1 cellular context compared by ENCODE assay signal in the genomic region with DNA sequence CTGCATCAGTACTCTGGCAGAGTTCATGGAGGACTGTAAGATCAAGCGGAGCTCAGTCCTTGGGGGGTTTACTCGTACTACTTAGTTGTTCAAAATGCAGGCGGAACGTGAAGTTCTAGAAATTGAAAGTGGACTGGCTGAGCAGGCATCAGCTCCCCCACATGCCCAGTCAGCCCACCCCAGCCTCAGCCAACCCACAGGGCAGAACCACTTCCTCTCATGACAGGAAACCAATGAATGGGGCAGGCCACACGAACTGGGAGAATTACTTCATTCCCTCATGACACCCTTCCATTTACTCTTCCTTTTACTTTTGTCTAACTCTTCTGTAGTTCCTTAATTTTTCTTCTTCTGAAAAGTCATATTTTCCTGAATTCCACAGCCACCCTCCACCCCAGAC.
TF ChIP-seq lines count a peak whose summit lies in the region.

No MANE protein-coding gene starts in this region.

TF ChIP-seq in SK-N-SH treated with all-trans-retinoic acid at 6 μM for 48 hours, 23 proteins besides CTCF, POLR2A, EP300 and RAD21 (continued from another document):
- TF ChIP-seq, protein P1, sequence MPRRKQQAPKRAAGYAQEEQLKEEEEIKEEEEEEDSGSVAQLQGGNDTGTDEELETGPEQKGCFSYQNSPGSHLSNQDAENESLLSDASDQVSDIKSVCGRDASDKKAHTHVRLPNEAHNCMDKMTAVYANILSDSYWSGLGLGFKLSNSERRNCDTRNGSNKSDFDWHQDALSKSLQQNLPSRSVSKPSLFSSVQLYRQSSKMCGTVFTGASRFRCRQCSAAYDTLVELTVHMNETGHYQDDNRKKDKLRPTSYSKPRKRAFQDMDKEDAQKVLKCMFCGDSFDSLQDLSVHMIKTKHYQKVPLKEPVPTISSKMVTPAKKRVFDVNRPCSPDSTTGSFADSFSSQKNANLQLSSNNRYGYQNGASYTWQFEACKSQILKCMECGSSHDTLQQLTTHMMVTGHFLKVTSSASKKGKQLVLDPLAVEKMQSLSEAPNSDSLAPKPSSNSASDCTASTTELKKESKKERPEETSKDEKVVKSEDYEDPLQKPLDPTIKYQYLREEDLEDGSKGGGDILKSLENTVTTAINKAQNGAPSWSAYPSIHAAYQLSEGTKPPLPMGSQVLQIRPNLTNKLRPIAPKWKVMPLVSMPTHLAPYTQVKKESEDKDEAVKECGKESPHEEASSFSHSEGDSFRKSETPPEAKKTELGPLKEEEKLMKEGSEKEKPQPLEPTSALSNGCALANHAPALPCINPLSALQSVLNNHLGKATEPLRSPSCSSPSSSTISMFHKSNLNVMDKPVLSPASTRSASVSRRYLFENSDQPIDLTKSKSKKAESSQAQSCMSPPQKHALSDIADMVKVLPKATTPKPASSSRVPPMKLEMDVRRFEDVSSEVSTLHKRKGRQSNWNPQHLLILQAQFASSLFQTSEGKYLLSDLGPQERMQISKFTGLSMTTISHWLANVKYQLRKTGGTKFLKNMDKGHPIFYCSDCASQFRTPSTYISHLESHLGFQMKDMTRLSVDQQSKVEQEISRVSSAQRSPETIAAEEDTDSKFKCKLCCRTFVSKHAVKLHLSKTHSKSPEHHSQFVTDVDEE (CRISPR knock-in tag; IDR thresholded peaks at IDR 0.05), result no peak
- TF ChIP-seq CSDC2 (CRISPR knock-in tag; IDR thresholded peaks at IDR 0.05) (no peak), ZFP3 (CRISPR knock-in tag; IDR thresholded peaks at IDR 0.05) (no peak), RARB (CRISPR knock-in tag; IDR thresholded peaks at IDR 0.05) (no peak)
